In genomic region chr17:45501092-45501707, GRCh38 we compare ENCODE assay signal across 8 cellular contexts. TPM values are rescaled to one million over a fixed set of nuclear protein-coding genes. Genes with fewer than 3 reads are reported as not detected.
A peak's percentile ranks its signal among the peaks of the same experiment; 100 is the strongest.
DNase-seq lines count a peak whose midpoint lies in the region; ATAC-seq, FAIRE-seq and TF ChIP-seq lines count a peak whose summit lies in the region.
"Not testable (repeated sequence)": the region's sequence is repeated elsewhere in the genome, so short reads cannot be mapped to it uniquely, and the experiment has no call there.

No MANE protein-coding gene starts in this region.

- H3K9ac ChIP-seq in HUES64 (ENCODE audit: low read depth, low read length); parathyroid adenoma: not testable (repeated sequence)

- H3K27me3 Mint-ChIP-seq in CD14-positive monocyte (ENCODE audit: low read depth in 3 of 3); type B pancreatic cell: not testable (repeated sequence)

- not testable (repeated sequence) for H3K27me3 ChIP-seq in HUES64 (ENCODE audit: insufficient read depth, low read length); bronchial epithelial cell (ENCODE audit: control insufficient read depth, insufficient read depth, low read length); left lung; parathyroid adenoma (ENCODE audit: control insufficient read depth, insufficient read depth, low read length)

- H3K79me2 ChIP-seq in parathyroid adenoma = not testable (repeated sequence)

- H3K4me3 Mint-ChIP-seq in CD14-positive monocyte = peak overlapping the region; percentile 60
- H3K4me3 Mint-ChIP-seq in type B pancreatic cell = not testable (repeated sequence)

- not testable (repeated sequence) for H2AFZ ChIP-seq in parathyroid adenoma

- not testable (repeated sequence) for H3K9me3 ChIP-seq in HUES64 (ENCODE audit: insufficient read depth, low read depth, low read length); left lung; parathyroid adenoma (ENCODE audit: control insufficient read depth, low read length)

- 70% methylated on average over 29 of the region's 33 CpGs for WGBS in HUES64

- peak overlapping the region in 1 of 7 donors; percentile 46 for H3K27ac Mint-ChIP-seq in CD14-positive monocyte
- H3K27ac Mint-ChIP-seq in type B pancreatic cell = not testable (repeated sequence)

- DNase-seq in CD14-positive monocyte (ENCODE audit: low spot score); bronchial epithelial cell (ENCODE audit: low read depth); type B pancreatic cell (ENCODE audit: extremely low spot score, unreplicated experiment): not testable (repeated sequence)
- DNase-seq in activated CD8-positive, alpha-beta memory T cell treated with anti-CD3 and anti-CD28 coated beads for 24 hours = peak; percentile 28
- DNase-seq in fibroblast of pulmonary artery (ENCODE audit: low read depth) = peak; percentile 8
- peak in 1 of 2 donors; percentile 61 for DNase-seq in left lung

- peak; percentile 91 for ATAC-seq in left lung

- not testable (repeated sequence) for H3K4me2 ChIP-seq in parathyroid adenoma (ENCODE audit: low read length)

- H3K9me3 Mint-ChIP-seq in CD14-positive monocyte, type B pancreatic cell: not testable (repeated sequence)

- peaks cover 23% of the 10 kb centered on the region for H3K4me1 Mint-ChIP-seq in CD14-positive monocyte
- not testable (repeated sequence) for H3K4me1 Mint-ChIP-seq in type B pancreatic cell (ENCODE audit: unreplicated experiment)

- H3K27ac ChIP-seq in HUES64 (ENCODE audit: low read depth, low read length); left lung; parathyroid adenoma: not testable (repeated sequence)

- peak; percentile 61 for TF ChIP-seq CTCF in CD14-positive monocyte (IDR thresholded peaks at IDR 0.05)
- TF ChIP-seq CTCF in bronchial epithelial cell (IDR thresholded peaks at IDR 0.05; ENCODE audit: insufficient read depth, low read length, severe bottlenecking) = peak; percentile 26
- peak; percentile 22 for TF ChIP-seq CTCF in fibroblast of pulmonary artery (IDR thresholded peaks at IDR 0.05; ENCODE audit: low read length, missing control alignments)
- peak; percentile 25 to 37 for TF ChIP-seq CTCF in left lung (IDR thresholded peaks at IDR 0.05)
- TF ChIP-seq CTCF in parathyroid adenoma (IDR thresholded peaks at IDR 0.05) = peak; percentile 23
- TF ChIP-seq CTCF in type B pancreatic cell (conservative IDR thresholded peaks at IDR 0.05) = peak; percentile 26

- intact Hi-C loops in CD14-positive monocyte (cut with micrococcal nuclease); left lung (cut with DNase I): not testable (repeated sequence)

- H3K4me3 ChIP-seq in HUES64 (ENCODE audit: low read length) = 0 out of 2 replicates have a peak overlapping the region, but pooled peaks have one; percentile 21
- not testable (repeated sequence) for H3K4me3 ChIP-seq in bronchial epithelial cell (ENCODE audit: low read depth, low read length); fibroblast of pulmonary artery (replicated peaks; ENCODE audit: low read depth, low read length); left lung; parathyroid adenoma (ENCODE audit: low read depth, low read length)

- not testable (repeated sequence) for FAIRE-seq in bronchial epithelial cell (lab: Jason Lieb, UNC)

- not testable (repeated sequence) for H3K36me3 Mint-ChIP-seq in CD14-positive monocyte, type B pancreatic cell

- H3K36me3 ChIP-seq in HUES64 (ENCODE audit: insufficient read depth, low read length); bronchial epithelial cell (ENCODE audit: control insufficient read depth, insufficient read depth, low read length); left lung; parathyroid adenoma (ENCODE audit: control insufficient read depth, insufficient read depth, low read length): not testable (repeated sequence)

- not testable (repeated sequence) for H3K4me1 ChIP-seq in HUES64 (ENCODE audit: insufficient read depth, low read length); left lung; parathyroid adenoma

RNA-seq across cellular contexts. Expression of gene PLEKHM1, which starts 10.7 kb away (rescaled TPM):
- 10 to 100 TPM; 12.8 to 15.0 TPM for polyA plus RNA-seq in CD14-positive monocyte
- 4.7 TPM for polyA plus RNA-seq in HUES64 (2013, experiment 1 of 2)
- polyA plus RNA-seq in HUES64 (2013, experiment 2 of 2) = 5.8 TPM
- total RNA-seq in bronchial epithelial cell (38.7 and 45.2 TPM in 2 replicates), left lung (10 to 100 TPM; 58.4 to 96.9 TPM), type B pancreatic cell (ENCODE audit: low replicate concordance) (42.1 and 63.1 TPM in 2 replicates)
